In genomic region chr17:8965394-8966168, GRCh38 we compare ENCODE assay signal across 1 cellular context.
TF ChIP-seq lines count a peak whose summit lies in the region.

Gene PIK3R5 (minus strand): TSS chr17:8965707. CDS start chr17:8911494, 54,213 bp downstream.

TF ChIP-seq in GM12878, 131 proteins besides CTCF, POLR2A, EP300 and RAD21 (continued from another document and continues in another):
- TF ChIP-seq FOS (IDR thresholded peaks at IDR 0.05; ENCODE audit: borderline replicate concordance, extremely low read depth, insufficient read length) (no peak), E2F8 (IDR thresholded peaks at IDR 0.05; ENCODE audit: low read depth, partially characterized antibody) (no peak), ZBTB33 (IDR thresholded peaks at IDR 0.05) (no peak), ASH2L (IDR thresholded peaks at IDR 0.05; ENCODE audit: borderline replicate concordance, low read depth) (no peak), IRF4 (IDR thresholded peaks at IDR 0.05; ENCODE audit: low read depth, low read length) (no peak), HDAC6 (IDR thresholded peaks at IDR 0.05; ENCODE audit: unreplicated experiment) (peak; percentile 68), NFYA (IDR thresholded peaks at IDR 0.05; ENCODE audit: borderline replicate concordance, low read depth, low read length) (no peak), FOXM1 (IDR thresholded peaks at IDR 0.05; ENCODE audit: low read depth, low read length) (no peak), GATAD2B (conservative IDR thresholded peaks at IDR 0.05; ENCODE audit: low read depth) (no peak; the same call in 1 of the 2 replicates), ZNF274 (IDR thresholded peaks at IDR 0.05; ENCODE audit: insufficient read depth, insufficient read length) (no peak), CBX5 (IDR thresholded peaks at IDR 0.05; ENCODE audit: low read depth) (no peak), MYB (IDR thresholded peaks at IDR 0.05; ENCODE audit: borderline replicate concordance, low read depth, low read length) (no peak), SMAD5 (IDR thresholded peaks at IDR 0.05; ENCODE audit: low read depth) (0 out of 2 replicates have a peak, but pooled peaks have one; percentile 54), NR2F1 (conservative IDR thresholded peaks at IDR 0.05) (peak; percentile 75), MEF2B (IDR thresholded peaks at IDR 0.05; ENCODE audit: partially characterized antibody, poor library complexity, severe bottlenecking) (no peak), TCF3 (IDR thresholded peaks at IDR 0.05; ENCODE audit: borderline replicate concordance, insufficient read depth, low read depth, low read length) (peak; percentile 75; the same call in 1 of the 2 replicates), FOXK2 (IDR thresholded peaks at IDR 0.05) (no peak), PBX3 (IDR thresholded peaks at IDR 0.05; ENCODE audit: insufficient replicate concordance, low read depth, low read length) (no peak), PAX5 (IDR thresholded peaks at IDR 0.05; ENCODE audit: borderline replicate concordance, low read depth, low read length) (0 out of 2 replicates have a peak, but pooled peaks have one; percentile 7), SMAD1 (IDR thresholded peaks at IDR 0.05; ENCODE audit: low read depth, partially characterized antibody) (no peak), IRF3 (IDR thresholded peaks at IDR 0.05) (no peak), ZSCAN29 (IDR thresholded peaks at IDR 0.05) (no peak), LARP7 (IDR thresholded peaks at IDR 0.05) (no peak), TCF12 (IDR thresholded peaks at IDR 0.05; ENCODE audit: low read depth, low read length) (peak; percentile 93), CHD1 (IDR thresholded peaks at IDR 0.05; ENCODE audit: low read depth, low read length) (no peak; the same call in 1 of the 2 replicates), MTA3 (IDR thresholded peaks at IDR 0.05; ENCODE audit: borderline replicate concordance, low read length) (no peak), TAF1 (IDR thresholded peaks at IDR 0.05; ENCODE audit: borderline replicate concordance, low read depth, low read length) (0 out of 2 replicates have a peak, but pooled peaks have one; percentile 35), ZNF592 (IDR thresholded peaks at IDR 0.05) (no peak), SREBF2 (IDR thresholded peaks at IDR 0.05; ENCODE audit: low read length) (no peak), MXI1 (IDR thresholded peaks at IDR 0.05; ENCODE audit: low read depth, low read length) (no peak; the same call in 1 of the 2 replicates), E2F4 (IDR thresholded peaks at IDR 0.05; ENCODE audit: low read depth, low read length) (no peak), ZNF687 (IDR thresholded peaks at IDR 0.05) (no peak), ZBTB4 (CRISPR knock-in tag; IDR thresholded peaks at IDR 0.05) (no peak), STAT3 (IDR thresholded peaks at IDR 0.05; ENCODE audit: low read depth, low read length) (no peak), MYC (IDR thresholded peaks at IDR 0.05; ENCODE audit: insufficient read depth, insufficient read length, insufficient replicate concordance, low read length, severe bottlenecking) (no peak), RAD51 (IDR thresholded peaks at IDR 0.05) (no peak), NFIC (IDR thresholded peaks at IDR 0.05; ENCODE audit: low read depth, low read length) (no peak), POLR2AphosphoS2 (IDR thresholded peaks at IDR 0.05; ENCODE audit: low read depth, low read length) (no peak), KAT2A (conservative IDR thresholded peaks at IDR 0.05; ENCODE audit: control insufficient read depth, low read depth, low read length) (no peak), ETV6 (conservative IDR thresholded peaks at IDR 0.05 in 1 of 2, IDR thresholded peaks at IDR 0.05 in 1 of 2; ENCODE audit: borderline replicate concordance in 1 of 2, low read depth in 1 of 2) (peak in 1 of 2 experiments; percentile 19; a peak in 1 of 4 replicates), ZNF622 (IDR thresholded peaks at IDR 0.05) (no peak), CHD2 (IDR thresholded peaks at IDR 0.05; ENCODE audit: borderline replicate concordance, low read depth, low read length) (no peak), SMARCA5 (IDR thresholded peaks at IDR 0.05) (peak; percentile 48; the same call in 1 of the 2 replicates), NRF1 (conservative IDR thresholded peaks at IDR 0.05; ENCODE audit: low read depth, low read length) (no peak), TCF7 (IDR thresholded peaks at IDR 0.05; ENCODE audit: borderline replicate concordance) (no peak)
